Comparison of ENCODE assay signal across 12 cellular contexts in the genomic region with DNA sequence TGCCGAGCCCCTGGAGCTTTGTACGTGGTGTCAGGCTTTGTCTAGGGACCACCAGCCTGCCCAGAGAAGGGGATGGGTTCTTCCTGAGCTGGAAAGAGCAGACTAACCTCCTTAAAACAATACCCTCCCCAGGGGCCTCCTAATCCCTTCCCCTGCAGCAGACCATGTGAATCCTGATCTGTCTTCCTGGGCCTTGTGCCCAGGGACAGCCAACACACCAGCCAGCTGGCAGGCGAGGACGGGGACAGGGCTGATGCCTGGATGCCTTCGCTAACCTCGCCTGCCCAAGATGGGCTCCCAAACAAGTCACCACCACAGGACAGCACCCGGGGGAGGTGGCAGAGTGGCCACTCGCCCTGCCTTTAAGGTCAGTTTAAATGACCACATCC. TPM values are rescaled to one million over a fixed set of nuclear protein-coding genes. Genes with fewer than 3 reads are reported as not detected.
A peak's percentile ranks its signal among the peaks of the same experiment; 100 is the strongest.
DNase-seq lines count a peak whose midpoint lies in the region; ATAC-seq, FAIRE-seq and TF ChIP-seq lines count a peak whose summit lies in the region.
"Had no signal": no experiment of that assay in that cellular context is flagged by ENCODE, and none has a peak within 500 bp of the region (broad histone marks: within the 10 kb centered on the region; RNA-seq: fewer than 3 reads in every experiment).

No MANE protein-coding gene starts in this region.

- ATAC-seq in lung (ENCODE audit: insufficient read depth, low FRiP score): no peak
- ATAC-seq in GM19463 (IDR thresholded peaks at IDR 0.05; ENCODE audit: unreplicated experiment): no peak
- ATAC-seq: effector memory CD8-positive, alpha-beta T cell had no signal

- no peak for FAIRE-seq in urothelium cell line (lab: Jason Lieb, UNC)

- H3K36me3 ChIP-seq in MG63 (no peaks in the 10 kb centered on the region), lung (ENCODE audit: control insufficient read depth in 2 of 2, insufficient read depth in 2 of 2, low read length in 2 of 2) (no peaks in the 10 kb centered on the region)

- peaks cover 13 to 23% of the 10 kb centered on the region in 2 donors for H3K4me1 ChIP-seq in lung (ENCODE audit: control insufficient read depth in 2 of 2, insufficient read depth in 2 of 2, low read length in 2 of 2)

- H3K27ac ChIP-seq in caudate nucleus (ENCODE audit: low read depth, low read length) (peak overlapping the region; percentile 75), lung (ENCODE audit: low read depth in 1 of 2, low read length in 1 of 2) (peak overlapping the region; percentile 36 to 66)

- no peak overlapping the region for H3K4me3 ChIP-seq in MG63
- H3K4me3 ChIP-seq in lung: no peak overlapping the region

- TF ChIP-seq CTCF in lung (IDR thresholded peaks at IDR 0.05; ENCODE audit: control extremely low read depth, extremely low read depth): no peak

- H3K27me3 ChIP-seq in MG63: no peaks in the 10 kb centered on the region
- no peaks in the 10 kb centered on the region for H3K27me3 ChIP-seq in lung (ENCODE audit: control insufficient read depth, insufficient read depth)

- H3K9me3 ChIP-seq in MG63 (no peaks in the 10 kb centered on the region), lung (ENCODE audit: control insufficient read depth in 2 of 2, insufficient read depth in 1 of 2, low read length in 1 of 2) (no peaks in the 10 kb centered on the region)

- peak; percentile 75 for DNase-seq in MG63
- peak in 3 of 61 donors; percentile 4 to 47 (median 7) for DNase-seq in caudate nucleus (lab: John Stamatoyannopoulos, UW)
- DNase-seq in lung (ENCODE audit: low spot score): no peak
- peak; percentile 38 for DNase-seq in urothelium cell line (ENCODE audit: low spot score)
- DNase-seq in T-helper 2 cell: no peak
- DNase-seq in NCI-H1105 (lab: John Stamatoyannopoulos, UW): no peak
- DNase-seq: activated B cell treated with CpG ODN at 0.5 μM for 24 hours; activated naive CD4-positive, alpha-beta T cell treated with anti-CD3 and anti-CD28 coated beads for 36 hours; effector memory CD8-positive, alpha-beta T cell; immature natural killer cell; stimulated activated naive CD4-positive, alpha-beta T cell treated with Interleukin-2 at 50 U/mL for 16 hours had no signal

- 76 to 87% methylated on average over 8 of the region's 8 CpGs for WGBS in lung, 2 donors

RNA-seq across cellular contexts. Expression of a gene that starts 17.6 kb away (rescaled TPM):
- total RNA-seq in MG63 (2014; rRNA removed; shearing (Covaris generic); ENCODE audit: low replicate concordance): 1.0 and 1.2 TPM in 2 replicates
- total RNA-seq in lung: 100 to 1,000 TPM in 1 of 2 donors, 10 to 100 TPM in 1; 71.2 to 133 TPM
- 10 to 100 TPM; 24.3 to 44.0 TPM for polyA plus RNA-seq in lung

Comparison
In these comparisons a context has a peak if more than half of its experiments do, and no peak if none do; other contexts are left out.
1. DNase-seq: peak in MG63 (single experiment) and urothelium cell line (single experiment); none in lung (single experiment), T-helper 2 cell (0 of 5) and NCI-H1105 (single experiment).
2. RNA of a gene that starts 17.6 kb away (total RNA-seq): 71.2 to 133 TPM in lung; 1.0 to 1.2 TPM in MG63; every median in the first group is over 10 times any median in the second.